Comparison of ENCODE assay signal across 1 cellular context in genomic region chr10:86742230-86742629, GRCh38.
TF ChIP-seq lines count a peak whose summit lies in the region.

No MANE protein-coding gene starts in this region.

TF ChIP-seq in WTC11, 78 proteins besides CTCF, POLR2A, EP300 and RAD21 (continued from another document):
- no peak for TF ChIP-seq ARID4B (CRISPR knock-in tag; IDR thresholded peaks at IDR 0.05; ENCODE audit: borderline replicate concordance)
- no peak for TF ChIP-seq CREB1 (CRISPR knock-in tag; IDR thresholded peaks at IDR 0.05)
- no peak for TF ChIP-seq ZNF512 (CRISPR knock-in tag; IDR thresholded peaks at IDR 0.05; ENCODE audit: borderline replicate concordance)
- no peak for TF ChIP-seq CDX4 (CRISPR knock-in tag; IDR thresholded peaks at IDR 0.05; ENCODE audit: borderline replicate concordance)
- no peak for TF ChIP-seq ZNF317 (CRISPR knock-in tag; IDR thresholded peaks at IDR 0.05; ENCODE audit: borderline replicate concordance, low read depth)
- no peak for TF ChIP-seq ZNF425 (CRISPR knock-in tag; conservative IDR thresholded peaks at IDR 0.05)
TF ChIP-seq in WTC11: peak in this region for 0.
